Comparison of ENCODE assay signal across 11 cellular contexts in the genomic region with DNA sequence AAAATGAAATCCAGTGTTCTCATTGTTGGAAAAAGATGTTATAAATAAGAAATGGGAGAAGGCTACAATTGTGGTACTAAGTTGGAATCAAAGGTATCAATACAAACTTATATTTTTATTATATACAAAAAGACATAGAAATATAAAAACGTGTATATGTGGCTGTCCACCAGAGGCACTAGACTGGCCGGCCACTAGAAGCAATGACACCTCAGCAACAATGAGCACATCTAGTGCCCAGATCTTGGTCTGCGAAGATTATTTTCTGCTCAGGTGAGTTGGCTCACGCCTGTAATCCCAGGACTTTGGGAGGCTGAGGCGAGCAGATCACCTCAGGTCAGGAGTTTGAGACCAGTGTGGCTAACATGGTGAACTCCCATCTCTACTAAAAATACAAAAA. TPM values are rescaled to one million over a fixed set of nuclear protein-coding genes. Genes with fewer than 3 reads are reported as not detected.
DNase-seq lines count a peak whose midpoint lies in the region; ATAC-seq and TF ChIP-seq lines count a peak whose summit lies in the region.
"Had no signal": no experiment of that assay in that cellular context is flagged by ENCODE, and none has a peak within 500 bp of the region (broad histone marks: within the 10 kb centered on the region; RNA-seq: fewer than 3 reads in every experiment).

No MANE protein-coding gene starts in this region.

- DNase-seq in GM10248 (ENCODE audit: extremely low spot score) (no peak), cardiac fibroblast (ENCODE audit: low read depth in 2 of 2) (no peak), neural crest cell (ENCODE audit: low read depth, low spot score) (no peak), NCI-H524 (lab: John Stamatoyannopoulos, UW) (no peak), natural killer cell (no peak)
- DNase-seq: NCI-H146 had no signal

- H3K36me3 Mint-ChIP-seq in neural crest cell (ENCODE audit: low read depth) (peaks cover 43% of the 10 kb centered on the region), natural killer cell (peaks cover 11% of the 10 kb centered on the region)

- H3K27me3 Mint-ChIP-seq in neural crest cell (ENCODE audit: low read depth): no peaks in the 10 kb centered on the region
- no peaks in the 10 kb centered on the region for H3K27me3 Mint-ChIP-seq in natural killer cell (ENCODE audit: low read depth in 2 of 2)
- H3K27me3 Mint-ChIP-seq: dendritic cell treated with granulocyte-macrophage colony-stimulating factor and Interleukin-4, amounts not matched to agents 40 ng/mL and 50 ng/mL, for 4 days had no signal

- H3K9me3 Mint-ChIP-seq in neural crest cell (peaks cover 14% of the 10 kb centered on the region), natural killer cell (peaks cover 0 to 5% of the 10 kb centered on the region in 2 donors)

- intact Hi-C loops in natural killer cell (cut with micrococcal nuclease): no loop called here

- CTCF ChIA-PET in GM10248 (lab: Yijun Ruan, JAX): interaction anchor here (0.9 kb wide), 1 partner anchor 20 kb away, joined by 3 read pairs; no protein-coding TSS in a partner anchor

- ATAC-seq in HG02852 (IDR thresholded peaks at IDR 0.05; ENCODE audit: unreplicated experiment): peak; percentile 33
- no peak for ATAC-seq in GM19463 (IDR thresholded peaks at IDR 0.05; ENCODE audit: unreplicated experiment)
- no peak for ATAC-seq in natural killer cell
- no peak for ATAC-seq in HG02938 (IDR thresholded peaks at IDR 0.05; ENCODE audit: unreplicated experiment)
- ATAC-seq: stimulated activated effector memory CD8-positive, alpha-beta T cell treated with anti-CD3 and anti-CD28 coated beads, Interleukin-12 subunit alpha, Interleukin-12 subunit beta, amount 100 ng/mL, for 72 hours had no signal

- POLR2A ChIA-PET in GM10248 (lab: Yijun Ruan, JAX): no interaction called here

- TF ChIP-seq CTCF in GM10248 (IDR thresholded peaks at IDR 0.05; ENCODE audit: control extremely low read depth, extremely low read depth, low read depth, missing control alignments): peak; percentile 18
- peak; percentile 24 for TF ChIP-seq CTCF in cardiac fibroblast (IDR thresholded peaks at IDR 0.05; ENCODE audit: low read depth, low read length)
- peak; percentile 51 for TF ChIP-seq CTCF in neural crest cell (conservative IDR thresholded peaks at IDR 0.05)
- TF ChIP-seq CTCF in natural killer cell (IDR thresholded peaks at IDR 0.05): no peak

- H3K4me1 Mint-ChIP-seq in neural crest cell (peaks cover 4% of the 10 kb centered on the region), natural killer cell (no peaks in the 10 kb centered on the region)
- H3K4me1 Mint-ChIP-seq: stimulated activated effector memory CD8-positive, alpha-beta T cell treated with anti-CD3 and anti-CD28 coated beads, Interleukin-12 subunit alpha, Interleukin-12 subunit beta, amount 100 ng/mL, for 72 hours had no signal

- H3K4me3 Mint-ChIP-seq in neural crest cell: no peak overlapping the region
- H3K4me3 Mint-ChIP-seq in natural killer cell: no peak overlapping the region
- H3K4me3 Mint-ChIP-seq: dendritic cell treated with granulocyte-macrophage colony-stimulating factor and Interleukin-4, amounts not matched to agents 40 ng/mL and 50 ng/mL, for 4 days; stimulated activated effector memory CD8-positive, alpha-beta T cell treated with anti-CD3 and anti-CD28 coated beads, Interleukin-12 subunit alpha, Interleukin-12 subunit beta, amount 100 ng/mL, for 72 hours had no signal

- no peak overlapping the region for H3K4me3 ChIP-seq in cardiac fibroblast (replicated peaks in 1 of 2; ENCODE audit: low read depth in 2 of 2, low read length in 2 of 2)

- H3K27ac Mint-ChIP-seq in neural crest cell (ENCODE audit: unreplicated experiment): no peak overlapping the region
- H3K27ac Mint-ChIP-seq in natural killer cell: no peak overlapping the region
- H3K27ac Mint-ChIP-seq: dendritic cell treated with granulocyte-macrophage colony-stimulating factor and Interleukin-4, amounts not matched to agents 40 ng/mL and 50 ng/mL, for 4 days; stimulated activated effector memory CD8-positive, alpha-beta T cell treated with anti-CD3 and anti-CD28 coated beads, Interleukin-12 subunit alpha, Interleukin-12 subunit beta, amount 100 ng/mL, for 72 hours had no signal

RNA-seq across cellular contexts. Expression of gene IDE, which starts 21.6 kb away (rescaled TPM):
- total RNA-seq in neural crest cell: 49.1 and 51.1 TPM in 2 replicates
- 10 to 100 TPM; 18.2 to 23.5 (median 21.8) TPM for total RNA-seq in natural killer cell

RNA-seq across cellular contexts. Expression of gene KIF11, which starts 40.6 kb away (rescaled TPM):
- total RNA-seq in neural crest cell (70.8 and 71.5 TPM in 2 replicates), natural killer cell (1 to 10 TPM; 1.3 to 2.4 (median 1.9) TPM)

Comparison
In these comparisons a context has a peak if more than half of its experiments do, and no peak if none do; other contexts are left out.
1. RNA of gene KIF11, which starts 40.6 kb away (total RNA-seq): 70.8 to 71.5 TPM in neural crest cell; 1.3 to 2.4 TPM in natural killer cell; every median in the first group is over 10 times any median in the second.